In genomic region chrX:14598330-14598729, GRCh38 we compare ENCODE assay signal across 18 cellular contexts.
DNase-seq lines count a peak whose midpoint lies in the region; ATAC-seq, FAIRE-seq and TF ChIP-seq lines count a peak whose summit lies in the region.
"Had no signal": no experiment of that assay in that cellular context is flagged by ENCODE, and none has a peak within 500 bp of the region (broad histone marks: within the 10 kb centered on the region; RNA-seq: fewer than 3 reads in every experiment).

No MANE protein-coding gene starts in this region.

- no peak overlapping the region for H2BK5ac ChIP-seq in H1 (ENCODE audit: low read depth, low read length)

- no peak overlapping the region for H3K56ac ChIP-seq in H1 (replicated peaks; ENCODE audit: insufficient read length, low read depth, low read length)

- H3K36me3 ChIP-seq in H7 (replicated peaks; ENCODE audit: control insufficient read depth, insufficient read depth, low read length) (no peaks in the 10 kb centered on the region), H1 (ENCODE audit: control insufficient read depth in 2 of 4, insufficient read depth in 4 of 4, low read length in 3 of 4) (no peaks in the 10 kb centered on the region)

- no peak overlapping the region for H3K9ac ChIP-seq in H1 (replicated peaks in 1 of 4; ENCODE audit: extremely low read depth in 1 of 4, low read depth in 3 of 4, low read length in 3 of 4)

- H4K20me1 ChIP-seq in H1 (replicated peaks in 1 of 2; ENCODE audit: control insufficient read depth in 1 of 2, insufficient read depth in 2 of 2, low read length in 2 of 2) = no peaks in the 10 kb centered on the region

- no peak overlapping the region for H4K8ac ChIP-seq in H1 (ENCODE audit: extremely low read depth, insufficient read depth, low read length)

- no peaks in the 10 kb centered on the region for H3K9me3 ChIP-seq in H1 (ENCODE audit: insufficient read depth in 2 of 2, low read depth in 1 of 2, low read length in 1 of 2)

- TF ChIP-seq RAD21 in H1 (IDR thresholded peaks at IDR 0.05 in 1 of 2, conservative IDR thresholded peaks at IDR 0.05 in 1 of 2; ENCODE audit: low read depth in 2 of 2, low read length in 2 of 2) = no peak

- H2AK5ac ChIP-seq in H1 (ENCODE audit: low read depth, low read length) = no peak overlapping the region

- H3K4me3 ChIP-seq in H7 (ENCODE audit: insufficient read depth, low read depth, low read length) = no peak overlapping the region
- 0 out of 8 replicates have a peak overlapping the region, but pooled peaks of 1 of the 4 experiments have one; percentile 19 for H3K4me3 ChIP-seq in H1 (ENCODE audit: extremely low read depth in 1 of 4, insufficient read depth in 2 of 4, low read depth in 3 of 4, low read length in 4 of 4)

- no peaks in the 10 kb centered on the region for H3K79me2 ChIP-seq in H1 (ENCODE audit: control insufficient read depth in 1 of 2, insufficient read depth in 2 of 2, low read length in 2 of 2)

- no peaks in the 10 kb centered on the region for H3K79me1 ChIP-seq in H1 (ENCODE audit: low read depth, low read length)

- H3K4ac ChIP-seq in H1 (replicated peaks; ENCODE audit: insufficient read length, low read depth, low read length) = no peak overlapping the region

- no peak overlapping the region for H3K27ac ChIP-seq in H1 (ENCODE audit: low read depth, low read length)
- H3K27ac ChIP-seq: C4-2B, RWPE1 had no signal

- DNase-seq in AG20443 (ENCODE audit: low spot score) (peak; percentile 22), H7 (peak; percentile 3), H1 (ENCODE audit: low read depth in 1 of 2, low spot score in 2 of 2) (peak in 1 of 2 experiments; percentile 9), iPS-NIHi7 (ENCODE audit: extremely low spot score) (peak; percentile 35), KBM-7 (no peak), NCI-H146 treated with DMSO at 0.1 percent for 48 hours (lab: John Stamatoyannopoulos, UW; ENCODE audit: unreplicated experiment) (no peak)
- DNase-seq: DMS 273 treated with DMSO at 0.1 percent for 48 hours, GOT3, NCI-H1105, NCI-H187, NCI-H446 treated with DMSO at 0.1 percent for 48 hours, NCI-H748 treated with DMSO at 0.1 percent for 48 hours, PC-3 had no signal

- no peak for TF ChIP-seq POLR2A in H1 (IDR thresholded peaks at IDR 0.05; ENCODE audit: control extremely low read depth in 1 of 2, low read depth in 2 of 2, low read length in 2 of 2)

- POLR2A ChIA-PET in H1 (lab: Charles Lee; ENCODE audit: partially characterized antibody) = no interaction called here

- WGBS in H1 (ENCODE audit: extremely low coverage in 1 of 2, insufficient coverage in 1 of 2, insufficient read length in 1 of 2, insufficient replicate concordance in 2 of 2, low coverage in 1 of 2, low lambda C conversion rate in 2 of 2, missing lambda C conversion rate in 1 of 2), 2 experiments = 33% methylated on average over 3 of the region's 3 CpGs; no CpG with 5 or more reads in 1 of the 2 experiments

- H2AFZ ChIP-seq in H1 (ENCODE audit: low read length) = no peak overlapping the region

- TF ChIP-seq EP300 in H1 (IDR thresholded peaks at IDR 0.05; ENCODE audit: borderline replicate concordance in 1 of 2, low read depth in 2 of 2, low read length in 2 of 2) = no peak

- no peak for ATAC-seq in HG02571 (IDR thresholded peaks at IDR 0.05; ENCODE audit: unreplicated experiment)
- ATAC-seq in GM19463 (IDR thresholded peaks at IDR 0.05; ENCODE audit: unreplicated experiment) = no peak
- ATAC-seq: PC-3 had no signal

- H3K23ac ChIP-seq in H1 (ENCODE audit: insufficient read length) = no peak overlapping the region

- H2BK12ac ChIP-seq in H1 (ENCODE audit: low read depth, low read length) = no peak overlapping the region

- no peak overlapping the region for H2BK15ac ChIP-seq in H1 (ENCODE audit: low read length)

- no peak overlapping the region for H4K5ac ChIP-seq in H1 (ENCODE audit: insufficient read length, low read depth, low read length)

- in situ Hi-C loops in KBM-7 (cut with MboI; ENCODE audit: low pct_unique_long_range_greater_than_20kb, low sequenced_read_pairs) = no loop called here

- H3K23me2 ChIP-seq in H1 (ENCODE audit: low read depth, low read length) = no peaks in the 10 kb centered on the region

- no peak overlapping the region for H2BK120ac ChIP-seq in H1 (replicated peaks; ENCODE audit: low read depth, low read length)

- peak; percentile 75 for FAIRE-seq in H1 (lab: Jason Lieb, UNC)
- FAIRE-seq: A204.1 had no signal

- H3K27me3 ChIP-seq in H7 (ENCODE audit: control insufficient read depth, insufficient read depth, low read length) = no peaks in the 10 kb centered on the region
- no peaks in the 10 kb centered on the region for H3K27me3 ChIP-seq in H1 (replicated peaks in 1 of 4; ENCODE audit: control insufficient read depth in 3 of 4, extremely low read depth in 1 of 4, insufficient read depth in 3 of 4, low read length in 3 of 4)

- H3K18ac ChIP-seq in H1 (ENCODE audit: extremely low read depth, low read length) = no peak overlapping the region

- TF ChIP-seq CTCF in H1 (IDR thresholded peaks at IDR 0.05; ENCODE audit: control extremely low read depth in 1 of 3, insufficient read depth in 1 of 3, low read depth in 1 of 3, low read length in 3 of 3) = no peak

- H4K91ac ChIP-seq in H1 (replicated peaks; ENCODE audit: insufficient read length, low read length) = no peak overlapping the region

- CTCF ChIA-PET in H1 (lab: Charles Lee; ENCODE audit: partially characterized antibody) = no interaction called here

- no peak overlapping the region for H2BK20ac ChIP-seq in H1 (ENCODE audit: low read length)

- H3K4me1 ChIP-seq in H1 (replicated peaks in 1 of 4; ENCODE audit: control insufficient read depth in 3 of 4, insufficient read depth in 4 of 4, low read length in 3 of 4) = peaks cover 0 to 4% (median 1%) of the 10 kb centered on the region in 4 experiments; a peak in 3 of 7 replicates

- no peak overlapping the region for H3K14ac ChIP-seq in H1 (ENCODE audit: insufficient read length)

- peak overlapping the region; percentile 38 to 41; a peak in 3 of 4 replicates for H3K4me2 ChIP-seq in H1 (ENCODE audit: insufficient read depth in 1 of 2, low read depth in 2 of 2, low read length in 2 of 2)

TF ChIP-seq in H1, 55 proteins besides CTCF, POLR2A, EP300 and RAD21:
- TF ChIP-seq TCF12 (IDR thresholded peaks at IDR 0.05; ENCODE audit: low read depth, low read length) = no peak
- no peak for TF ChIP-seq KDM4A (IDR thresholded peaks at IDR 0.05; ENCODE audit: low read depth, low read length, severe bottlenecking)
- TF ChIP-seq E2F6 (IDR thresholded peaks at IDR 0.05) = no peak
- no peak for TF ChIP-seq CHD1 (IDR thresholded peaks at IDR 0.05; ENCODE audit: low read depth, low read length)
- TF ChIP-seq FOSL1 (IDR thresholded peaks at IDR 0.05; ENCODE audit: insufficient read depth, low read depth, low read length) = no peak
- no peak for TF ChIP-seq TAF1 (IDR thresholded peaks at IDR 0.05; ENCODE audit: low read depth, low read length)
- TF ChIP-seq CHD2 (IDR thresholded peaks at IDR 0.05; ENCODE audit: low read length) = no peak

Comparison
In these comparisons a context has a peak if more than half of its experiments do, and no peak if none do; other contexts are left out.
1. DNase-seq: peak in AG20443 (single experiment), H7 (single experiment) and iPS-NIHi7 (single experiment); none in KBM-7 (single experiment) and NCI-H146 treated with DMSO at 0.1 percent for 48 hours (single experiment).